ENCODE assay signal across 17 cellular contexts in the genomic region with DNA sequence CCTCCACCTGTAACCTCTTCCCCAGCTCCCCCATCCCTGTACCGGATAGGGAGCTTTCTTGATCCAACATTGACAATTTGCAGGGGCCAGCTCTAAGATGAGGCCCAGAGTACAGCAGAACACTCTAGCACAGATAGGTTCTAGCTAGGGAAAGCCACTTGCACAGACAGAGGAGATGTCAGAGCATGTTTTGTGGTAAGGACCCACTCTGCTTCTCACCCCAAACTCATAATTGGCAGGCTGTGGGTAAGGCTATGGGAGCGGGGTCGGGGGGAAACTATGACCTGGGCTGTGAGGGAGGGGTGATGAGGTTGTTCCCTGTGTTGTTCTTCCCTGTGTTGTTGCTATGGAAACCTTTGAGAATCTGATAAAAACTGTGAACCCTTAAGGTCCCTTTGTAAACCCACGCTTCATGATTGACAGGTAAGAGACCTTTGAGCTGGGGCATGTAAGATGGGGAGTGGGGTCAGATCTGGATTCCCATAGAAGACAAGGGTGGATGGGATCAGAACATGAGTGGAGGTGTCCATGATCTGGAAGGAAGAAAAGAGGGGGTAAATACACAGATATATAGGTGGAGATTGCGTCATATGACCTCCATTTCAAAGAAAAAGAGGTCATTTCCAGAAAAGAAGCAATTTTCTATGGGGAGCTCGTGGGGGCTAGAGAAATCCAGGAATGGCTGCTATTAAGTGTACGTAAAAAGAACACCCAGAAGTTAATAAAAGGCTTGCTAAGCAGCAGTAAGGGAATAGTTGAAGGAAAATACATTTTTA. TPM values are rescaled to one million over a fixed set of nuclear protein-coding genes. Genes with fewer than 3 reads are reported as not detected.
A peak's percentile ranks its signal among the peaks of the same experiment; 100 is the strongest.
DNase-seq lines count a peak whose midpoint lies in the region; ATAC-seq and TF ChIP-seq lines count a peak whose summit lies in the region.
"Had no signal": no experiment of that assay in that cellular context is flagged by ENCODE, and none has a peak within 500 bp of the region (broad histone marks: within the 10 kb centered on the region; RNA-seq: fewer than 3 reads in every experiment).

No MANE protein-coding gene starts in this region.

- H3K27ac ChIP-seq in gastroesophageal sphincter (peak overlapping the region; percentile 89 to 100 (median 94)), smooth muscle cell (ENCODE audit: low read depth) (peak overlapping the region; percentile 92), body of pancreas (no peak overlapping the region)
- H3K27ac ChIP-seq: KMS-11, neural progenitor cell had no signal

- TF ChIP-seq CTCF in BJ (IDR thresholded peaks at IDR 0.05; ENCODE audit: insufficient read depth, low read depth, low read length) (no peak), gastroesophageal sphincter (IDR thresholded peaks at IDR 0.05) (no peak), smooth muscle cell (IDR thresholded peaks at IDR 0.05; ENCODE audit: borderline replicate concordance, insufficient read depth, poor library complexity, severe bottlenecking) (no peak), body of pancreas (IDR thresholded peaks at IDR 0.05) (no peak)

- POLR2A ChIA-PET in BJ (lab: Charles Lee) = interaction anchor here (0.6 to 1.7 kb wide), 3 partner anchors 92 to 93 kb away, joined by 3 to 4 read pairs (median 4); no protein-coding TSS in a partner anchor

- peak overlapping the region; percentile 93 for H3K4me2 ChIP-seq in smooth muscle cell
- H3K4me2 ChIP-seq: KMS-11, neural progenitor cell had no signal

- WGBS in gastroesophageal sphincter (ENCODE audit: low coverage in 1 of 2), 2 donors = 34 to 60% methylated on average over 4 to 6 of the region's 7 CpGs
- WGBS in smooth muscle cell (ENCODE audit: low lambda C conversion rate) = 87% methylated on average over 7 of the region's 7 CpGs
- 79 to 80% methylated on average over 7 of the region's 7 CpGs for WGBS in body of pancreas, 2 donors

- CTCF ChIA-PET in BJ (lab: Yijun Ruan, JAX) = interaction anchor here (0.6 to 1.8 kb wide), 4 partner anchors 39 to 118 kb away, joined by 3 to 7 read pairs (median 3); no protein-coding TSS in a partner anchor

- ATAC-seq in gastroesophageal sphincter (no peak), GM19452 (IDR thresholded peaks at IDR 0.05; ENCODE audit: unreplicated experiment) (no peak), body of pancreas (no peak)
- ATAC-seq: Panc1 had no signal

- peaks cover 46% of the 10 kb centered on the region for H3F3A ChIP-seq in smooth muscle cell (ENCODE audit: low read depth)

- peaks cover 13% of the 10 kb centered on the region for H3K36me3 ChIP-seq in BJ (ENCODE audit: control insufficient read depth, insufficient read depth, low read length)
- peaks cover 20% of the 10 kb centered on the region for H3K36me3 ChIP-seq in adipocyte (ENCODE audit: control insufficient read depth, insufficient read depth, low read length, severe bottlenecking)
- peaks cover 0 to 6% of the 10 kb centered on the region in 2 donors for H3K36me3 ChIP-seq in gastroesophageal sphincter
- no peaks in the 10 kb centered on the region for H3K36me3 ChIP-seq in smooth muscle cell (ENCODE audit: low read depth)
- no peaks in the 10 kb centered on the region for H3K36me3 ChIP-seq in body of pancreas (replicated peaks in 1 of 2; ENCODE audit: insufficient read depth in 1 of 2, low read depth in 2 of 2)
- H3K36me3 ChIP-seq: neural progenitor cell, tibial nerve had no signal

- H3K9ac ChIP-seq in adipocyte (ENCODE audit: low read length) (peak overlapping the region; percentile 16), smooth muscle cell (ENCODE audit: low read depth) (peak overlapping the region; percentile 87)
- H3K9ac ChIP-seq: KMS-11, neural progenitor cell had no signal

- H2AFZ ChIP-seq in smooth muscle cell (ENCODE audit: low read depth) = no peak overlapping the region
- H2AFZ ChIP-seq: neural progenitor cell had no signal

- no peak for TF ChIP-seq POLR2A in gastroesophageal sphincter (IDR thresholded peaks at IDR 0.05)
- TF ChIP-seq POLR2A in body of pancreas (IDR thresholded peaks at IDR 0.05) = no peak

- no peaks in the 10 kb centered on the region for H3K9me3 ChIP-seq in adipocyte (ENCODE audit: control insufficient read depth, low read length)
- H3K9me3 ChIP-seq in gastroesophageal sphincter = no peaks in the 10 kb centered on the region
- H3K9me3 ChIP-seq in smooth muscle cell (replicated peaks; ENCODE audit: low read depth) = no peaks in the 10 kb centered on the region
- no peaks in the 10 kb centered on the region for H3K9me3 ChIP-seq in body of pancreas
- H3K9me3 ChIP-seq: tibial nerve had no signal

- H3K4me1 ChIP-seq in adipocyte (ENCODE audit: control insufficient read depth, insufficient read depth, low read length) = peaks cover 39% of the 10 kb centered on the region
- peaks cover 0 to 52% (median 16%) of the 10 kb centered on the region in 3 donors for H3K4me1 ChIP-seq in gastroesophageal sphincter
- peaks cover 30% of the 10 kb centered on the region for H3K4me1 ChIP-seq in smooth muscle cell (ENCODE audit: low read depth)
- H3K4me1 ChIP-seq in body of pancreas = no peaks in the 10 kb centered on the region

- DNase-seq in BJ (ENCODE audit: low read depth) (no peak), adipocyte (ENCODE audit: low read depth) (no peak), smooth muscle cell (lab: John Stamatoyannopoulos, UW; ENCODE audit: unreplicated experiment) (no peak), body of pancreas (no peak), NCI-H146 treated with DMSO at 0.1 percent for 48 hours (lab: John Stamatoyannopoulos, UW; ENCODE audit: unreplicated experiment) (no peak), NCI-H187 (lab: John Stamatoyannopoulos, UW) (no peak)
- DNase-seq: activated CD4-positive, alpha-beta T cell treated with anti-CD3 and anti-CD28 coated beads, Interleukin-2, amount 50 U/mL, for 48 hours; AML-193; NCI-H1694; NCI-H526 treated with DMSO at 0.1 percent for 48 hours; stimulated activated CD4-positive, alpha-beta T cell treated with anti-CD3 and anti-CD28 coated beads, Interleukin-12 subunit alpha, Interleukin-12 subunit beta, amount 100 ng/mL, for 4 hours had no signal

- TF ChIP-seq EP300 in gastroesophageal sphincter (IDR thresholded peaks at IDR 0.05) = no peak

- peaks cover 89% of the 10 kb centered on the region for H3K79me2 ChIP-seq in smooth muscle cell (ENCODE audit: low read depth)

- no peaks in the 10 kb centered on the region for H3K27me3 ChIP-seq in BJ (ENCODE audit: control insufficient read depth, insufficient read depth, low read length)
- no peaks in the 10 kb centered on the region for H3K27me3 ChIP-seq in adipocyte (replicated peaks; ENCODE audit: control insufficient read depth, insufficient read depth, low read length)
- H3K27me3 ChIP-seq in gastroesophageal sphincter = no peaks in the 10 kb centered on the region
- no peaks in the 10 kb centered on the region for H3K27me3 ChIP-seq in smooth muscle cell (ENCODE audit: low read depth)
- H3K27me3 ChIP-seq in body of pancreas = no peaks in the 10 kb centered on the region
- H3K27me3 ChIP-seq: neural progenitor cell, tibial nerve had no signal

- H4K20me1 ChIP-seq in smooth muscle cell (ENCODE audit: low read depth) = peaks cover 90% of the 10 kb centered on the region

- peak overlapping the region; percentile 55 for H3K4me3 ChIP-seq in BJ (ENCODE audit: low read depth, low read length)
- peak overlapping the region; percentile 94 for H3K4me3 ChIP-seq in adipocyte (ENCODE audit: low read length)
- peak overlapping the region; percentile 57 to 100 for H3K4me3 ChIP-seq in gastroesophageal sphincter
- H3K4me3 ChIP-seq in smooth muscle cell = peak overlapping the region; percentile 89
- H3K4me3 ChIP-seq in body of pancreas = no peak overlapping the region
- H3K4me3 ChIP-seq: neural progenitor cell had no signal

- intact Hi-C loops in body of pancreas (cut with DNase I) = no loop called here

RNA-seq across cellular contexts. Expression of gene CALD1, which starts 4.0 kb away (rescaled TPM):
- polyA plus RNA-seq in BJ (2011; rRNA removed) (1,629 and 1,746 TPM in 2 replicates), smooth muscle cell (1,552 and 1,869 TPM in 2 replicates)
- 495 and 504 TPM in 2 replicates for polyA minus RNA-seq in BJ (2011; rRNA and poly(A)+ RNA removed)
- total RNA-seq in gastroesophageal sphincter (1,000 to 10,000 TPM; 1,513 to 2,575 (median 1,808) TPM), smooth muscle cell (948 and 1,024 TPM in 2 replicates), body of pancreas (10 to 100 TPM; 57.0 to 72.6 TPM)

Comparison
In these comparisons a context has a peak if more than half of its experiments do, and no peak if none do; other contexts are left out.
1. H3K4me3 ChIP-seq: peak in BJ (single experiment), adipocyte (single experiment), gastroesophageal sphincter (2 of 2) and smooth muscle cell (single experiment); none in body of pancreas (0 of 2).
2. H3K27ac ChIP-seq: peak in gastroesophageal sphincter (4 of 4) and smooth muscle cell (single experiment); none in body of pancreas (0 of 4).
3. RNA of gene CALD1, which starts 4.0 kb away (total RNA-seq): 1,513 to 2,575 TPM in gastroesophageal sphincter and 948 to 1,024 TPM in smooth muscle cell; 57.0 to 72.6 TPM in body of pancreas; every median in the first group is over 10 times any median in the second.